8 cellular contexts compared by ENCODE assay signal in the genomic region with DNA sequence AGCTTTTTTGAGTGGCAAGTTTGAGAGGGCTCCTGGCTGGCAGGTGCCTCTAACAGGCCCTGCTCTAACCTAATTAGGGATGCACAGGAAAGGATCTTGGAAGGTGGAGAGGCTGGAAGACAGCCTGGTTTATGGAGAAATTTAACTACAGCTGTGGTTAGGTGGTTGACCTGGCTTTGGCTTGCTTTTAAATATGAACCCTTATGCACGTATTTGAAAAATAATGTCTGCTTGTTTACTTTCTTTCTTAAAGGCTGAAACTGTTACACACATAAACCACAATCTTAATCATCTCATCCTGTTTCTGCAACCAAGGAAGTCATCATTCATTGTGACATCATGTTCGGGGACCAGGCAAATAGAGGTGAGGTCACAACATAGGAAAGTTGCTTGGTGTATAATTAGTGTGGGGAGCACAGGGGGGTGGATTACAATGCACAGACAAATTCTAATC. TPM values are rescaled to one million over a fixed set of nuclear protein-coding genes. Genes with fewer than 3 reads are reported as not detected.
DNase-seq lines count a peak whose midpoint lies in the region; ATAC-seq, FAIRE-seq and TF ChIP-seq lines count a peak whose summit lies in the region.

No MANE protein-coding gene starts in this region.

- H3K27ac ChIP-seq in pancreas (peak overlapping the region in 2 of 4 donors; percentile 45 to 61), WERI-Rb-1 (no peak overlapping the region)

- H3K27ac Mint-ChIP-seq in central memory CD8-positive, alpha-beta T cell (ENCODE audit: low read depth) = peak overlapping the region; percentile 92

- H3K4me3 ChIP-seq in AG04449 (ENCODE audit: low read depth, low read length) (no peak overlapping the region), pancreas (no peak overlapping the region), WERI-Rb-1 (ENCODE audit: low read depth, low read length) (no peak overlapping the region)

- peaks cover 0 to 10% (median 0%) of the 10 kb centered on the region in 3 donors for H3K4me1 ChIP-seq in pancreas

- POLR2A ChIA-PET in AG04449 (lab: Yijun Ruan, JAX) = no interaction called here

- intact Hi-C loops in pancreas (cut with DNase I) = no loop called here

- WGBS in pancreas, 2 donors = 40 to 43% methylated on average over 2 of the region's 2 CpGs

- DNase-seq in AG04449 (ENCODE audit: low read depth, low spot score) (peak; percentile 49), H4 (ENCODE audit: low spot score) (peak; percentile 90), T-helper 1 cell (peak in 4 of 5 donors; percentile 33 to 90 (median 50)), pancreas (no peak), OCI-M2 (lab: John Stamatoyannopoulos, UW; ENCODE audit: unreplicated experiment) (no peak), DMS 273 treated with DMSO at 0.1 percent for 48 hours (lab: John Stamatoyannopoulos, UW) (no peak), WERI-Rb-1 (no peak)
- DNase-seq in central memory CD8-positive, alpha-beta T cell (ENCODE audit: low spot score in 2 of 2) = peak in 1 of 2 donors; percentile 64

- TF ChIP-seq CTCF in AG04449 (IDR thresholded peaks at IDR 0.05; ENCODE audit: insufficient read depth, low read length, missing control alignments) = no peak
- TF ChIP-seq CTCF in pancreas (IDR thresholded peaks at IDR 0.05) = no peak
- no peak for TF ChIP-seq CTCF in WERI-Rb-1 (IDR thresholded peaks at IDR 0.05; ENCODE audit: low read depth, low read length)

- H3K36me3 ChIP-seq in pancreas (peaks cover 4 to 44% (median 7%) of the 10 kb centered on the region in 3 donors), WERI-Rb-1 (peaks cover 71% of the 10 kb centered on the region)

- no peaks in the 10 kb centered on the region for H3K27me3 Mint-ChIP-seq in central memory CD8-positive, alpha-beta T cell

- H3K9me3 Mint-ChIP-seq in central memory CD8-positive, alpha-beta T cell = no peaks in the 10 kb centered on the region

- peak; percentile 96 for ATAC-seq in central memory CD8-positive, alpha-beta T cell (replicated peaks; ENCODE audit: extremely low read depth, poor library complexity, severe bottlenecking)
- peak in 3 of 4 donors; percentile 44 to 75 (median 60) for ATAC-seq in pancreas

- CTCF ChIA-PET in AG04449 (lab: Yijun Ruan, JAX) = interaction anchor here (0.8 to 5.9 kb wide), 13 partner anchors 8 to 199 kb away, joined by 3 to 31 read pairs (median 6); a partner anchor contains a TSS

- FAIRE-seq in pancreas (lab: Jason Lieb, UNC) = no peak

- H3K4me3 Mint-ChIP-seq in central memory CD8-positive, alpha-beta T cell = peak overlapping the region; percentile 62

- no peaks in the 10 kb centered on the region for H3K9me3 ChIP-seq in pancreas
- no peaks in the 10 kb centered on the region for H3K9me3 ChIP-seq in WERI-Rb-1 (ENCODE audit: severe bottlenecking)

- H3K27me3 ChIP-seq in pancreas = no peaks in the 10 kb centered on the region
- no peaks in the 10 kb centered on the region for H3K27me3 ChIP-seq in WERI-Rb-1 (ENCODE audit: insufficient read depth, low read depth, severe bottlenecking)

- H3K4me1 Mint-ChIP-seq in central memory CD8-positive, alpha-beta T cell = peaks cover 60% of the 10 kb centered on the region

- H3K36me3 Mint-ChIP-seq in central memory CD8-positive, alpha-beta T cell (ENCODE audit: insufficient read depth) = peaks cover 45% of the 10 kb centered on the region

RNA-seq across cellular contexts. Expression of a gene that starts 23.1 kb away (rescaled TPM):
- total RNA-seq in H4 (2014; rRNA removed; shearing (Covaris generic)) = 12.3 and 16.1 TPM in 2 replicates
- total RNA-seq in pancreas = 1 to 10 TPM; 2.6 to 6.1 (median 4.5) TPM
- 1 to 10 TPM; 8.6 to 9.8 TPM for polyA plus RNA-seq in pancreas

RNA-seq across cellular contexts. Expression of a gene that starts 25.4 kb away (rescaled TPM):
- 11.3 and 20.3 TPM in 2 replicates for total RNA-seq in H4 (2014; rRNA removed; shearing (Covaris generic))
- total RNA-seq in pancreas = 10 to 100 TPM; 19.9 to 31.6 (median 25.6) TPM
- 10 to 100 TPM; 23.5 to 25.7 TPM for polyA plus RNA-seq in pancreas

RNA-seq across cellular contexts. Expression of a gene that starts 28.4 kb away (rescaled TPM):
- total RNA-seq in H4 (2014; rRNA removed; shearing (Covaris generic)) = 15.5 and 21.3 TPM in 2 replicates
- 10 to 100 TPM; 32.1 to 65.2 (median 35.6) TPM for total RNA-seq in pancreas
- polyA plus RNA-seq in pancreas = 10 to 100 TPM; 37.4 to 43.9 TPM

Comparison
In these comparisons a context has a peak if more than half of its experiments do, and no peak if none do; other contexts are left out.
1. DNase-seq: peak in AG04449 (single experiment), H4 (single experiment) and T-helper 1 cell (4 of 5); none in pancreas (0 of 6), OCI-M2 (single experiment), DMS 273 treated with DMSO at 0.1 percent for 48 hours (single experiment) and WERI-Rb-1 (single experiment).